32 cellular contexts compared by ENCODE assay signal in genomic region chr19:34381399-34382251, GRCh38.
"Had no signal": no experiment of that assay in that cellular context is flagged by ENCODE, and none has a peak within 500 bp of the region (broad histone marks: within the 10 kb centered on the region; RNA-seq: fewer than 3 reads in every experiment).

No MANE protein-coding gene starts in this region.

- H3K27me3 ChIP-seq: ascending aorta, Peyer's patch, SJSA1 had no signal

- H3K9me3 ChIP-seq: ascending aorta, Peyer's patch, SJSA1, SK-N-SH had no signal

- H3K4me1 ChIP-seq: ascending aorta, Peyer's patch, SJSA1 had no signal

- H3K4me3 ChIP-seq: ascending aorta, Peyer's patch, SJSA1 had no signal

- H3K27ac ChIP-seq: ascending aorta, KMS-11, Peyer's patch, SJSA1, VCaP had no signal

- ATAC-seq: activated T-cell treated with anti-CD3 and anti-CD28 coated beads, Interleukin-2, amount 50 U/mL, for 4 hours; PC-3; T-cell; T-helper 17 cell had no signal

- DNase-seq: activated B cell treated with CpG ODN at 0.5 μM for 24 hours; activated CD4-positive, alpha-beta memory T cell treated with anti-CD3 and anti-CD28 coated beads for 36 hours; activated CD4-positive, alpha-beta T cell treated with anti-CD3 and anti-CD28 coated beads for 4 hours; activated CD4-positive, alpha-beta T cell treated with anti-CD3 and anti-CD28 coated beads, Interleukin-2, amount 50 U/mL, for 1 hour; activated CD4-positive, CD25-positive, alpha-beta regulatory T cell treated with anti-CD3 and anti-CD28 coated beads, Interleukin-2, amount 50 U/mL, for 72 hours; activated CD8-positive, alpha-beta memory T cell treated with anti-CD3 and anti-CD28 coated beads, Interleukin-2, amount 50 U/mL, for 4 hours; activated gamma-delta T cell treated with Interleukin-2 at 50 U/mL for 16 hours; activated naive CD4-positive, alpha-beta T cell treated with anti-CD3 and anti-CD28 coated beads for 36 hours; activated T-cell treated with anti-CD3 and anti-CD28 coated beads for 4 hours; activated T-cell treated with anti-CD3 and anti-CD28 coated beads, Interleukin-2, amount 50 U/mL, for 4 hours; amygdala; MM.1S; MV-4-11; NCI-H1092; NCI-H1436 treated with DMSO at 0.1 percent for 48 hours; NCI-H1694 treated with DMSO at 0.1 percent for 48 hours; NCI-H2029; NCI-H510A; NCI-H526; NCI-H748 treated with DMSO at 0.1 percent for 48 hours; NK-92 treated with Interleukin-12 subunit alpha and Interleukin-12 subunit beta, amount 100 ng/mL, for 24 hours; PC-3; Peyer's patch; RPMI8226; SHP77 treated with DMSO at 0.1 percent for 48 hours; SK-N-SH; T-cell; T-helper 17 cell had no signal
